In the genomic region with DNA sequence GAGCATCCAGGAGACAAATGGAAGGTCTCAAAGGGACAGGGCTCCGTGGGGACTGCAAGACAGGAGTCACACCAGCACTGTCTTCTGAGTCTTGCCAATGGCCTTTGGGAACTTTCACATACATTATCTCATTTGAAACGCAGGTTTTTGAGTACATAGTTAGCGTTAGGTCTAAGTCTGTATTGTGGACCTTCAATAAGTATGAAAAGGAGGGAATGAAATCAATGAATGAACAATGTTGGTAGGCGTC, we compare ENCODE assay signal across 8 cellular contexts. TPM values are rescaled to one million over a fixed set of nuclear protein-coding genes. Genes with fewer than 3 reads are reported as not detected.
DNase-seq lines count a peak whose midpoint lies in the region; ATAC-seq, FAIRE-seq and TF ChIP-seq lines count a peak whose summit lies in the region.

No MANE protein-coding gene starts in this region.

- peaks cover 33% of the 10 kb centered on the region for H3K4me1 Mint-ChIP-seq in activated T-helper 2 cell treated with anti-CD3 and anti-CD28 coated beads, Interferon-gamma antibody, Interleukin-2, Interleukin-4, amounts not matched to agents 10 μg/mL and 5 μg/mL and 100 μg/mL, durations not matched to agents 14 hours and 24 hours and 36 hours (ENCODE audit: low read depth)
- peaks cover 20 to 24% of the 10 kb centered on the region in 2 donors for H3K4me1 Mint-ChIP-seq in immature natural killer cell

- no peaks in the 10 kb centered on the region for H3K9me3 Mint-ChIP-seq in activated T-helper 2 cell treated with anti-CD3 and anti-CD28 coated beads, Interferon-gamma antibody, Interleukin-2, Interleukin-4, amounts not matched to agents 10 μg/mL and 5 μg/mL and 100 μg/mL, durations not matched to agents 14 hours and 24 hours and 36 hours
- H3K9me3 Mint-ChIP-seq in immature natural killer cell: no peaks in the 10 kb centered on the region

- peak overlapping the region; percentile 95 for H3K27ac ChIP-seq in GM12878 (ENCODE audit: control insufficient read depth, insufficient read depth)
- peak overlapping the region; percentile 99 for H3K27ac ChIP-seq in layer of hippocampus (ENCODE audit: low read depth, low read length)
- peak overlapping the region; percentile 92 for H3K27ac ChIP-seq in thoracic aorta

- POLR2A ChIA-PET in GM12878 (lab: Charles Lee): interaction anchor here (1.1 to 2.1 kb wide), 3 partner anchors 9 to 272 kb away, joined by 3 to 4 read pairs (median 3); a partner anchor contains a TSS

- SMC1A ChIA-PET in GM12878 (lab: Charles Lee; ENCODE audit: uncharacterized antibody, unreplicated experiment): interaction anchor here (1.1 to 4.3 kb wide), 7 partner anchors 9 to 370 kb away, joined by 3 to 20 read pairs (median 4); a partner anchor contains a TSS

- H3K36me3 ChIP-seq in GM12878 (ENCODE audit: control insufficient read depth in 2 of 2, insufficient read depth in 2 of 2, low read length in 1 of 2): peaks cover 0 to 8% of the 10 kb centered on the region in 2 experiments; a peak in 1 of 4 replicates
- peaks cover 6% of the 10 kb centered on the region for H3K36me3 ChIP-seq in thoracic aorta

- peaks cover 28% of the 10 kb centered on the region for H3K36me3 Mint-ChIP-seq in activated T-helper 2 cell treated with anti-CD3 and anti-CD28 coated beads, Interferon-gamma antibody, Interleukin-2, Interleukin-4, amounts not matched to agents 10 μg/mL and 5 μg/mL and 100 μg/mL, durations not matched to agents 14 hours and 24 hours and 36 hours (ENCODE audit: low read depth)
- H3K36me3 Mint-ChIP-seq in immature natural killer cell: peaks cover 11 to 16% (median 11%) of the 10 kb centered on the region in 3 donors

- H3K27me3 Mint-ChIP-seq in activated T-helper 2 cell treated with anti-CD3 and anti-CD28 coated beads, Interferon-gamma antibody, Interleukin-2, Interleukin-4, amounts not matched to agents 10 μg/mL and 5 μg/mL and 100 μg/mL, durations not matched to agents 14 hours and 24 hours and 36 hours (ENCODE audit: low read depth): no peaks in the 10 kb centered on the region
- H3K27me3 Mint-ChIP-seq in immature natural killer cell (ENCODE audit: low read depth in 3 of 3): peaks cover 1 to 3% (median 2%) of the 10 kb centered on the region in 3 donors

- no peak for TF ChIP-seq EP300 in GM12878 (IDR thresholded peaks at IDR 0.05; ENCODE audit: borderline replicate concordance in 1 of 2, control insufficient read depth in 1 of 2, low read depth in 2 of 2, low read length in 2 of 2)

- peaks cover 29% of the 10 kb centered on the region for H3K79me2 ChIP-seq in GM12878 (ENCODE audit: control insufficient read depth, insufficient read depth, low read length)

- CTCF ChIA-PET in GM12878 (lab: Yijun Ruan, JAX): interaction anchor here (1.1 to 3.6 kb wide), 4 partner anchors 19 to 493 kb away, joined by 4 to 19 read pairs (median 12); a partner anchor contains a TSS

- RAD21 ChIA-PET in GM12878 (lab: Charles Lee; ENCODE audit: unreplicated experiment): interaction anchor here (1.1 to 1.6 kb wide), 2 partner anchors 22 to 25 kb away, joined by 3 read pairs; no protein-coding TSS in a partner anchor

- TF ChIP-seq RAD21 in GM12878 (IDR thresholded peaks at IDR 0.05; ENCODE audit: insufficient read depth, low read depth, low read length): no peak

- TF ChIP-seq CTCF in HFF-Myc (IDR thresholded peaks at IDR 0.05; ENCODE audit: low read depth, low read length, missing control alignments) (no peak), GM12878 (IDR thresholded peaks at IDR 0.05 in 2 of 3, conservative IDR thresholded peaks at IDR 0.05 in 1 of 3; ENCODE audit: control insufficient read depth in 2 of 3, extremely low read depth in 1 of 3, insufficient read depth in 1 of 3, low read depth in 3 of 3, low read length in 3 of 3) (no peak), thoracic aorta (IDR thresholded peaks at IDR 0.05) (no peak)

- H3K4me2 ChIP-seq in GM12878 (ENCODE audit: control insufficient read depth, insufficient read depth): peak overlapping the region; percentile 56

- H3K27me3 ChIP-seq in GM12878 (replicated peaks in 1 of 2; ENCODE audit: control insufficient read depth in 2 of 2, insufficient read depth in 2 of 2, low read length in 1 of 2) (no peaks in the 10 kb centered on the region), layer of hippocampus (ENCODE audit: control insufficient read depth, insufficient read depth, low read length) (no peaks in the 10 kb centered on the region), thoracic aorta (replicated peaks; ENCODE audit: insufficient read depth) (no peaks in the 10 kb centered on the region)

- no peak overlapping the region for H3K27ac Mint-ChIP-seq in activated T-helper 2 cell treated with anti-CD3 and anti-CD28 coated beads, Interferon-gamma antibody, Interleukin-2, Interleukin-4, amounts not matched to agents 10 μg/mL and 5 μg/mL and 100 μg/mL, durations not matched to agents 14 hours and 24 hours and 36 hours
- no peak overlapping the region for H3K27ac Mint-ChIP-seq in immature natural killer cell

- no peak for FAIRE-seq in GM12878 (lab: Jason Lieb, UNC)

- no peak for ATAC-seq in GM12878
- ATAC-seq in thoracic aorta (ENCODE audit: insufficient number of reproducible peaks, low FRiP score, low read depth): no peak

- intact Hi-C loops in GM12878 (cut with micrococcal nuclease; ENCODE audit: unreplicated experiment): loop anchor here (2.0 kb wide), 1 partner anchor 22 kb away; no protein-coding TSS in a partner anchor
- intact Hi-C loops in activated T-helper 2 cell treated with anti-CD3 and anti-CD28 coated beads, Interferon-gamma antibody, Interleukin-2, Interleukin-4, amounts not matched to agents 10 μg/mL and 5 μg/mL and 100 μg/mL, durations not matched to agents 14 hours and 24 hours and 36 hours (cut with micrococcal nuclease): loop anchor here (2.0 kb wide), 2 partner anchors 16 to 20 kb away; a partner anchor contains a TSS

- TSS peak; percentile 93 for BruUV-seq in GM12878 (replicated peaks; lab: Mats Ljungman, UMichigan)

- in situ Hi-C loops in GM12878 (cut with MboI): no loop called here

- 99% methylated on average over 4 of the region's 4 CpGs for WGBS in GM12878 (ENCODE audit: insufficient coverage, insufficient replicate concordance, low lambda C conversion rate, missing lambda C conversion rate)

- H3K4me1 ChIP-seq in GM12878 (ENCODE audit: control insufficient read depth, insufficient read depth, low read length) (peaks cover 4% of the 10 kb centered on the region; the same call in 1 of the 2 replicates), thoracic aorta (ENCODE audit: control insufficient read depth in 1 of 2, low read depth in 2 of 2) (peaks cover 12 to 16% of the 10 kb centered on the region in 2 donors)

- DNase-seq in HFF-Myc (ENCODE audit: extremely low read depth, low read depth): no peak
- no peak for DNase-seq in GM12878 (ENCODE audit: low read depth, low spot score)
- no peak for DNase-seq in thoracic aorta (ENCODE audit: low spot score)
- DNase-seq in NCI-H146 treated with DMSO at 0.1 percent for 48 hours (lab: John Stamatoyannopoulos, UW; ENCODE audit: unreplicated experiment): no peak
- no peak for DNase-seq in activated T-helper 2 cell treated with anti-CD3 and anti-CD28 coated beads, Interferon-gamma antibody, Interleukin-2, Interleukin-4, amounts not matched to agents 10 μg/mL and 5 μg/mL and 100 μg/mL, durations not matched to agents 14 hours and 24 hours and 36 hours (ENCODE audit: low spot score)
- DNase-seq in immature natural killer cell: no peak
- DNase-seq in DMS79 treated with DMSO at 0.1 percent for 48 hours (lab: John Stamatoyannopoulos, UW): no peak

- peak overlapping the region; percentile 100 for H2AFZ ChIP-seq in GM12878 (ENCODE audit: control insufficient read depth, low read depth, low read length)

- peak overlapping the region; percentile 83; the same call in 1 of the 2 replicates for H3K9ac ChIP-seq in GM12878 (ENCODE audit: control insufficient read depth, insufficient read depth, low read length)

- H4K20me1 ChIP-seq in GM12878 (ENCODE audit: control insufficient read depth, insufficient read depth): no peaks in the 10 kb centered on the region

- H3K4me3 Mint-ChIP-seq in activated T-helper 2 cell treated with anti-CD3 and anti-CD28 coated beads, Interferon-gamma antibody, Interleukin-2, Interleukin-4, amounts not matched to agents 10 μg/mL and 5 μg/mL and 100 μg/mL, durations not matched to agents 14 hours and 24 hours and 36 hours (ENCODE audit: low read depth): no peak overlapping the region
- H3K4me3 Mint-ChIP-seq in immature natural killer cell: no peak overlapping the region

- H3K4me3 ChIP-seq in HFF-Myc (replicated peaks; ENCODE audit: low read depth, low read length) (peak overlapping the region; percentile 81), GM12878 (peak overlapping the region; percentile 95), thoracic aorta (peak overlapping the region; percentile 87)

- TF ChIP-seq POLR2A in GM12878 (IDR thresholded peaks at IDR 0.05; ENCODE audit: low read depth, low read length): no peak

- no peaks in the 10 kb centered on the region for H3K9me3 ChIP-seq in GM12878 (replicated peaks; ENCODE audit: control insufficient read depth, insufficient read depth, low read length)
- H3K9me3 ChIP-seq in thoracic aorta: no peaks in the 10 kb centered on the region

RNA-seq across cellular contexts. Expression of a gene that starts 0.4 kb away (rescaled TPM):
- 76.3 and 86.3 TPM in 2 replicates for total RNA-seq in GM12878 (2013; cell fraction: nucleolus; rRNA removed)
- total RNA-seq in GM12878 (2014; rRNA removed) (17.9 and 24.1 TPM in 2 replicates), GM12878 (2014; rRNA removed; fragmentation: Illumina TruSeq; extraction: Trizol) (20.9 and 21.3 TPM in 2 replicates), GM12878 (2021) (26.6 and 27.8 TPM in 2 replicates), thoracic aorta (10 to 100 TPM; 37.9 to 49.0 TPM)
- polyA plus RNA-seq in GM12878 (2011; ENCODE audit: low read depth): 17.1 TPM
- polyA plus RNA-seq in GM12878 (2011; rRNA removed) (26.2 and 30.7 TPM in 2 replicates), GM12878 (2014; fragmentation: Illumina TruSeq; extraction: Trizol) (25.1 and 29.5 TPM in 2 replicates), GM12878 (2014; fragmentation: Nextera tagmentation; extraction: Ambion mirVana) (1 to 10 TPM; 7.6 to 8.5 TPM), GM12878 (2014; rRNA removed) (14.0 and 17.5 TPM in 2 replicates), GM12878 (2016; fragmentation: Nextera tagmentation; extraction: Ambion mirVana) (10 to 100 TPM; 16.6 to 18.1 TPM), immature natural killer cell (10 to 100 TPM in 1 of 3 donors, 1 to 10 TPM in 2; 8.0 to 10.6 (median 9.4) TPM)
- 21.7 and 23.9 TPM in 2 replicates for polyA plus RNA-seq in GM12878 (2011; cell fraction: cytosol; rRNA removed)
- polyA plus RNA-seq in GM12878 (2011; cell fraction: nucleus; rRNA removed): 31.0 and 37.4 TPM in 2 replicates
- 14.7 and 16.7 TPM in 2 replicates for polyA plus RNA-seq in GM12878 (2012)
- 33.7 and 34.8 TPM in 2 replicates for polyA minus RNA-seq in GM12878 (2011; rRNA and poly(A)+ RNA removed)
- polyA minus RNA-seq in GM12878 (2011; cell fraction: cytosol; rRNA and poly(A)+ RNA removed): 10.0 and 14.1 TPM in 2 replicates
- polyA minus RNA-seq in GM12878 (2011; cell fraction: nucleus; rRNA and poly(A)+ RNA removed): 26.1 and 42.6 TPM in 2 replicates
- total RNA-seq in activated T-helper 2 cell treated with anti-CD3 and anti-CD28 coated beads, Interferon-gamma antibody, Interleukin-2, Interleukin-4, amounts not matched to agents 10 μg/mL and 5 μg/mL and 100 μg/mL, durations not matched to agents 14 hours and 24 hours and 36 hours: 40.9 and 44.7 TPM in 2 replicates

RNA-seq across cellular contexts. Expression of a gene that starts 19.3 kb away (rescaled TPM):
- total RNA-seq in GM12878 (2013; cell fraction: nucleolus; rRNA removed): 2.9 and 3.0 TPM in 2 replicates
- 9.9 and 11.8 TPM in 2 replicates for total RNA-seq in GM12878 (2014; rRNA removed)
- total RNA-seq in GM12878 (2014; rRNA removed; fragmentation: Illumina TruSeq; extraction: Trizol): 7.3 and 7.7 TPM in 2 replicates
- 6.9 and 8.4 TPM in 2 replicates for total RNA-seq in GM12878 (2021)
- polyA plus RNA-seq in GM12878 (2011; ENCODE audit: low read depth): 19.7 TPM
- polyA plus RNA-seq in GM12878 (2011; rRNA removed): 1.0 TPM in 2 replicates
- polyA plus RNA-seq in GM12878 (2011; cell fraction: cytosol; rRNA removed): 1.3 and 1.8 TPM in 2 replicates
- polyA plus RNA-seq in GM12878 (2011; cell fraction: nucleus; rRNA removed): 0.46 and 0.53 TPM in 2 replicates
- 13.1 and 21.5 TPM in 2 replicates for polyA plus RNA-seq in GM12878 (2012)
- polyA plus RNA-seq in GM12878 (2014; fragmentation: Illumina TruSeq; extraction: Trizol): 6.9 and 10.7 TPM in 2 replicates
- polyA plus RNA-seq in GM12878 (2014; fragmentation: Nextera tagmentation; extraction: Ambion mirVana): 1 to 10 TPM; 1.4 to 5.2 TPM
- 7.7 and 8.7 TPM in 2 replicates for polyA plus RNA-seq in GM12878 (2014; rRNA removed)
- 10 to 100 TPM; 11.1 to 14.3 TPM for polyA plus RNA-seq in GM12878 (2016; fragmentation: Nextera tagmentation; extraction: Ambion mirVana)
- 0.21 and 0.44 TPM in 2 replicates for polyA minus RNA-seq in GM12878 (2011; rRNA and poly(A)+ RNA removed)
- polyA minus RNA-seq in GM12878 (2011; cell fraction: cytosol; rRNA and poly(A)+ RNA removed): not detected in 2 replicates
- polyA minus RNA-seq in GM12878 (2011; cell fraction: nucleus; rRNA and poly(A)+ RNA removed): 0.24 and 0.29 TPM in 2 replicates
- 10 to 100 TPM; 28.4 to 46.4 TPM for total RNA-seq in thoracic aorta
- total RNA-seq in activated T-helper 2 cell treated with anti-CD3 and anti-CD28 coated beads, Interferon-gamma antibody, Interleukin-2, Interleukin-4, amounts not matched to agents 10 μg/mL and 5 μg/mL and 100 μg/mL, durations not matched to agents 14 hours and 24 hours and 36 hours: 24.5 and 25.7 TPM in 2 replicates
- polyA plus RNA-seq in immature natural killer cell: 10 to 100 TPM; 20.1 to 32.6 (median 21.7) TPM

RNA-seq across cellular contexts. Expression of a gene that starts 58.4 kb away (rescaled TPM):
- 66.8 and 67.0 TPM in 2 replicates for total RNA-seq in GM12878 (2013; cell fraction: nucleolus; rRNA removed)
- total RNA-seq in GM12878 (2014; rRNA removed) (34.1 and 36.6 TPM in 2 replicates), GM12878 (2014; rRNA removed; fragmentation: Illumina TruSeq; extraction: Trizol) (34.1 and 34.6 TPM in 2 replicates), GM12878 (2021) (43.8 and 45.7 TPM in 2 replicates), thoracic aorta (10 to 100 TPM; 37.8 to 46.5 TPM)
- polyA plus RNA-seq in GM12878 (2011; ENCODE audit: low read depth): 38.4 TPM
- polyA plus RNA-seq in GM12878 (2011; rRNA removed) (58.1 and 65.6 TPM in 2 replicates), GM12878 (2014; fragmentation: Illumina TruSeq; extraction: Trizol) (66.4 and 78.0 TPM in 2 replicates), GM12878 (2014; fragmentation: Nextera tagmentation; extraction: Ambion mirVana) (10 to 100 TPM; 26.3 to 40.3 TPM), GM12878 (2014; rRNA removed) (37.5 and 38.4 TPM in 2 replicates), GM12878 (2016; fragmentation: Nextera tagmentation; extraction: Ambion mirVana) (10 to 100 TPM; 54.6 to 57.8 TPM), immature natural killer cell (10 to 100 TPM; 52.9 to 73.3 (median 62.9) TPM)
- polyA plus RNA-seq in GM12878 (2011; cell fraction: cytosol; rRNA removed): 39.2 and 44.6 TPM in 2 replicates
- polyA plus RNA-seq in GM12878 (2011; cell fraction: nucleus; rRNA removed): 74.1 and 79.5 TPM in 2 replicates
- polyA plus RNA-seq in GM12878 (2012): 41.8 and 42.5 TPM in 2 replicates
- 28.1 and 49.2 TPM in 2 replicates for polyA minus RNA-seq in GM12878 (2011; rRNA and poly(A)+ RNA removed)
- polyA minus RNA-seq in GM12878 (2011; cell fraction: cytosol; rRNA and poly(A)+ RNA removed): 16.0 and 20.4 TPM in 2 replicates
- 34.7 and 45.0 TPM in 2 replicates for polyA minus RNA-seq in GM12878 (2011; cell fraction: nucleus; rRNA and poly(A)+ RNA removed)
- 65.2 and 71.7 TPM in 2 replicates for total RNA-seq in activated T-helper 2 cell treated with anti-CD3 and anti-CD28 coated beads, Interferon-gamma antibody, Interleukin-2, Interleukin-4, amounts not matched to agents 10 μg/mL and 5 μg/mL and 100 μg/mL, durations not matched to agents 14 hours and 24 hours and 36 hours
